ENCODE assay signal across 8 cellular contexts in genomic region chr14:100072783-100073346, GRCh38. TPM values are rescaled to one million over a fixed set of nuclear protein-coding genes. Genes with fewer than 3 reads are reported as not detected.
DNase-seq lines count a peak whose midpoint lies in the region; ATAC-seq and TF ChIP-seq lines count a peak whose summit lies in the region.

No MANE protein-coding gene starts in this region.

- TF ChIP-seq EP300 in gastroesophageal sphincter (IDR thresholded peaks at IDR 0.05), result no peak

- intact Hi-C loops in aorta (cut with DNase I), result no loop called here

- no peaks in the 10 kb centered on the region for H3K9me2 ChIP-seq in DOHH2 (replicated peaks; ENCODE audit: control insufficient read depth, low read length)

- peak overlapping the region; percentile 75 for H3K4me2 ChIP-seq in DOHH2 (ENCODE audit: low read length)

- peak overlapping the region; percentile 60 for H3K4me3 ChIP-seq in DOHH2 (ENCODE audit: low read length)
- H3K4me3 ChIP-seq in gastroesophageal sphincter, result no peak overlapping the region
- no peak overlapping the region for H3K4me3 ChIP-seq in aorta (ENCODE audit: low read length in 2 of 2)

- H3F3A ChIP-seq in DOHH2 (ENCODE audit: control insufficient read depth, insufficient read depth), result 0 out of 2 replicates have a peak, but pooled peaks cover 6% of the 10 kb centered on the region

- TF ChIP-seq CTCF in DOHH2 (IDR thresholded peaks at IDR 0.05; ENCODE audit: low read depth, low read length, poor library complexity, severe bottlenecking) (peak; percentile 69), gastroesophageal sphincter (IDR thresholded peaks at IDR 0.05) (no peak)

- H3K27me3 ChIP-seq in DOHH2 (ENCODE audit: control insufficient read depth, low read length) (no peaks in the 10 kb centered on the region), gastroesophageal sphincter (no peaks in the 10 kb centered on the region), aorta (ENCODE audit: control insufficient read depth in 1 of 2, insufficient read depth in 2 of 2, low read length in 1 of 2) (no peaks in the 10 kb centered on the region)

- peaks cover 8% of the 10 kb centered on the region; the same call in 1 of the 2 replicates for H3K36me3 ChIP-seq in DOHH2 (ENCODE audit: control insufficient read depth, low read length)
- no peaks in the 10 kb centered on the region for H3K36me3 ChIP-seq in gastroesophageal sphincter
- no peaks in the 10 kb centered on the region for H3K36me3 ChIP-seq in aorta (ENCODE audit: control insufficient read depth in 1 of 2, insufficient read depth in 2 of 2, low read length in 1 of 2)

- H4K20me1 ChIP-seq in DOHH2 (ENCODE audit: control insufficient read depth, insufficient read depth, low read depth, low read length), result no peaks in the 10 kb centered on the region

- H3K9me3 ChIP-seq in DOHH2 (ENCODE audit: control insufficient read depth, insufficient read depth, low read length) (no peaks in the 10 kb centered on the region), gastroesophageal sphincter (no peaks in the 10 kb centered on the region), aorta (ENCODE audit: control insufficient read depth, low read length) (no peaks in the 10 kb centered on the region)

- TF ChIP-seq POLR2A in gastroesophageal sphincter (IDR thresholded peaks at IDR 0.05), result no peak

- ATAC-seq in HG03280 (IDR thresholded peaks at IDR 0.05; ENCODE audit: unreplicated experiment), result peak; percentile 33
- no peak for ATAC-seq in gastroesophageal sphincter
- no peak for ATAC-seq in aorta (ENCODE audit: low FRiP score)

- H3K4me1 ChIP-seq in DOHH2 (ENCODE audit: control insufficient read depth, low read length), result peaks cover 35% of the 10 kb centered on the region
- H3K4me1 ChIP-seq in gastroesophageal sphincter, result peaks cover 0 to 17% (median 3%) of the 10 kb centered on the region in 3 donors
- H3K4me1 ChIP-seq in aorta (ENCODE audit: control insufficient read depth in 1 of 2, insufficient read depth in 2 of 2, low read length in 2 of 2), result no peaks in the 10 kb centered on the region

- DNase-seq in activated CD4-positive, alpha-beta T cell treated with anti-CD3 and anti-CD28 coated beads, Interleukin-2, amount 50 U/mL, for 48 hours, result peak; percentile 64 to 71
- DNase-seq in islet precursor cell (peak; percentile 41), NCI-H187 (lab: John Stamatoyannopoulos, UW) (no peak), aorta (no peak), hippocampal formation (lab: John Stamatoyannopoulos, UW) (no peak)

- peaks cover 11% of the 10 kb centered on the region for H3K79me2 ChIP-seq in DOHH2 (ENCODE audit: control insufficient read depth, low read length)

- H3K27ac ChIP-seq in DOHH2 (ENCODE audit: low read depth, low read length) (no peak overlapping the region), gastroesophageal sphincter (no peak overlapping the region), aorta (ENCODE audit: low read depth in 1 of 2, low read length in 2 of 2) (no peak overlapping the region)

- WGBS in gastroesophageal sphincter (ENCODE audit: low coverage in 1 of 2), 2 donors, result 89 to 91% methylated on average over 4 to 14 of the region's 14 CpGs
- WGBS in aorta, 2 donors, result 86 to 88% methylated on average over 14 of the region's 14 CpGs

RNA-seq across cellular contexts. Expression of gene EVL, which starts 7.6 kb away (rescaled TPM):
- total RNA-seq in gastroesophageal sphincter (10 to 100 TPM; 36.1 to 42.6 (median 38.5) TPM), aorta (100 to 1,000 TPM in 1 of 2 donors, 10 to 100 TPM in 1; 34.2 to 133 TPM)
- polyA plus RNA-seq in aorta, result 10 to 100 TPM; 21.3 to 77.2 TPM

Comparison
In these comparisons a context has a peak if more than half of its experiments do, and no peak if none do; other contexts are left out.
1. DNase-seq: peak in activated CD4-positive, alpha-beta T cell treated with anti-CD3 and anti-CD28 coated beads, Interleukin-2, amount 50 U/mL, for 48 hours (2 of 2) and islet precursor cell (single experiment); none in NCI-H187 (0 of 2), aorta (0 of 2) and hippocampal formation (0 of 2).